Comparison of ENCODE assay signal across 9 cellular contexts in genomic region chr21:36927718-36928117, GRCh38. TPM values are rescaled to one million over a fixed set of nuclear protein-coding genes. Genes with fewer than 3 reads are reported as not detected.
DNase-seq lines count a peak whose midpoint lies in the region; ATAC-seq and TF ChIP-seq lines count a peak whose summit lies in the region.
"Had no signal": no experiment of that assay in that cellular context is flagged by ENCODE, and none has a peak within 500 bp of the region (broad histone marks: within the 10 kb centered on the region; RNA-seq: fewer than 3 reads in every experiment).

No MANE protein-coding gene starts in this region.

- POLR2A ChIA-PET in Panc1 (lab: Charles Lee): interaction anchor here (0.5 kb wide), 1 partner anchor 190 kb away, joined by 12 read pairs; no protein-coding TSS in a partner anchor

- H3K4me3 ChIP-seq in Jurkat, Clone E6-1 (ENCODE audit: low read length): no peak overlapping the region
- no peak overlapping the region for H3K4me3 ChIP-seq in Panc1 (ENCODE audit: low read depth in 2 of 2, low read length in 2 of 2)

- DNase-seq in DMS 273 (lab: John Stamatoyannopoulos, UW; ENCODE audit: unreplicated experiment): peak; percentile 86
- DNase-seq in Jurkat, Clone E6-1 (ENCODE audit: low read depth, low spot score): peak; percentile 59
- DNase-seq in Panc1 (ENCODE audit: low read depth, low spot score): peak; percentile 52
- DNase-seq in activated T-cell treated with anti-CD3 and anti-CD28 coated beads, Interleukin-2, amount 50 U/mL, for 24 hours: peak; percentile 83
- DNase-seq in fibroblast of gingiva (ENCODE audit: low read depth): peak; percentile 81
- DNase-seq in nephron progenitor cell: peak; percentile 90
- DNase-seq in stimulated activated naive CD4-positive, alpha-beta T cell treated with Interleukin-2 at 50 U/mL for 16 hours (lab: John Stamatoyannopoulos, UW): peak; percentile 68

- no peaks in the 10 kb centered on the region for H3K27me3 ChIP-seq in Panc1 (ENCODE audit: control insufficient read depth, insufficient read depth, low read length)

- no peaks in the 10 kb centered on the region for H3K27me3 Mint-ChIP-seq in activated T-cell treated with anti-CD3 and anti-CD28 coated beads, Interleukin-2, amount 50 U/mL, for 24 hours
- H3K27me3 Mint-ChIP-seq in nephron progenitor cell (ENCODE audit: low read depth, poor library complexity): no peaks in the 10 kb centered on the region
- H3K27me3 Mint-ChIP-seq: activated naive CD4-positive, alpha-beta T cell treated with anti-CD3 and anti-CD28 coated beads, Interleukin-2, amount 50 U/mL, for 24 hours had no signal

- no peaks in the 10 kb centered on the region for H3K36me3 ChIP-seq in Panc1 (ENCODE audit: control insufficient read depth, insufficient read depth, low read length)

- peaks cover 14% of the 10 kb centered on the region for H3K4me1 Mint-ChIP-seq in activated T-cell treated with anti-CD3 and anti-CD28 coated beads, Interleukin-2, amount 50 U/mL, for 24 hours (ENCODE audit: low read depth)
- peaks cover 16% of the 10 kb centered on the region for H3K4me1 Mint-ChIP-seq in nephron progenitor cell

- TF ChIP-seq CTCF in Panc1 (IDR thresholded peaks at IDR 0.05) (peak; percentile 90), nephron progenitor cell (IDR thresholded peaks at IDR 0.05) (peak; percentile 96)

- no peaks in the 10 kb centered on the region for H3K9me3 Mint-ChIP-seq in activated T-cell treated with anti-CD3 and anti-CD28 coated beads, Interleukin-2, amount 50 U/mL, for 24 hours
- no peaks in the 10 kb centered on the region for H3K9me3 Mint-ChIP-seq in nephron progenitor cell
- H3K9me3 Mint-ChIP-seq: activated naive CD4-positive, alpha-beta T cell treated with anti-CD3 and anti-CD28 coated beads, Interleukin-2, amount 50 U/mL, for 24 hours had no signal

- H3K27ac Mint-ChIP-seq in activated T-cell treated with anti-CD3 and anti-CD28 coated beads, Interleukin-2, amount 50 U/mL, for 24 hours: no peak overlapping the region
- H3K27ac Mint-ChIP-seq in nephron progenitor cell: no peak overlapping the region
- H3K27ac Mint-ChIP-seq: activated naive CD4-positive, alpha-beta T cell treated with anti-CD3 and anti-CD28 coated beads, Interleukin-2, amount 50 U/mL, for 24 hours had no signal

- H3K36me3 Mint-ChIP-seq in activated T-cell treated with anti-CD3 and anti-CD28 coated beads, Interleukin-2, amount 50 U/mL, for 24 hours (ENCODE audit: low read depth): peaks cover 28% of the 10 kb centered on the region
- peaks cover 5% of the 10 kb centered on the region for H3K36me3 Mint-ChIP-seq in nephron progenitor cell (ENCODE audit: low read depth)

- H3K27ac ChIP-seq in Panc1 (ENCODE audit: low read length): no peak overlapping the region

- no peak overlapping the region for H3K4me3 Mint-ChIP-seq in activated T-cell treated with anti-CD3 and anti-CD28 coated beads, Interleukin-2, amount 50 U/mL, for 24 hours
- no peak overlapping the region for H3K4me3 Mint-ChIP-seq in nephron progenitor cell
- H3K4me3 Mint-ChIP-seq: activated naive CD4-positive, alpha-beta T cell treated with anti-CD3 and anti-CD28 coated beads, Interleukin-2, amount 50 U/mL, for 24 hours had no signal

- in situ Hi-C loops in Panc1 (cut with HindIII; ENCODE audit: low pct_unique_long_range_greater_than_20kb, low sequenced_read_pairs): no loop called here

- BruUV-seq in Panc1 (replicated peaks; lab: Mats Ljungman, UMichigan): no TSS peak

- ATAC-seq in Panc1: peak; percentile 96
- no peak for ATAC-seq in GM18858 (IDR thresholded peaks at IDR 0.05; ENCODE audit: unreplicated experiment)

- intact Hi-C loops in Panc1 (cut with micrococcal nuclease; ENCODE audit: unreplicated experiment): loop anchor here (10.0 kb wide), 2 partner anchors 173 to 423 kb away; no protein-coding TSS in a partner anchor

- H3K4me1 ChIP-seq in Panc1 (ENCODE audit: control insufficient read depth, insufficient read depth, low read length): 0 out of 2 replicates have a peak, but pooled peaks cover 7% of the 10 kb centered on the region

- CTCF ChIA-PET in Panc1 (lab: Charles Lee): interaction anchor here (1.0 kb wide), 2 partner anchors 38 to 180 kb away, joined by 3 read pairs; no protein-coding TSS in a partner anchor

- H3K9me3 ChIP-seq in Panc1 (ENCODE audit: control insufficient read depth, insufficient read depth, low read depth, low read length): no peaks in the 10 kb centered on the region

RNA-seq across cellular contexts. Expression of gene HLCS, which starts 38.8 kb away (rescaled TPM):
- 13.7 TPM for polyA plus RNA-seq in Jurkat, Clone E6-1 (2012; ENCODE audit: insufficient read depth, insufficient read length)
- total RNA-seq in Panc1 (2021; ENCODE audit: unreplicated experiment): 15.3 TPM
- polyA plus RNA-seq in Panc1 (2012; ENCODE audit: insufficient read length): 10.5 TPM
